ENCODE assay signal across 16 cellular contexts in the genomic region with DNA sequence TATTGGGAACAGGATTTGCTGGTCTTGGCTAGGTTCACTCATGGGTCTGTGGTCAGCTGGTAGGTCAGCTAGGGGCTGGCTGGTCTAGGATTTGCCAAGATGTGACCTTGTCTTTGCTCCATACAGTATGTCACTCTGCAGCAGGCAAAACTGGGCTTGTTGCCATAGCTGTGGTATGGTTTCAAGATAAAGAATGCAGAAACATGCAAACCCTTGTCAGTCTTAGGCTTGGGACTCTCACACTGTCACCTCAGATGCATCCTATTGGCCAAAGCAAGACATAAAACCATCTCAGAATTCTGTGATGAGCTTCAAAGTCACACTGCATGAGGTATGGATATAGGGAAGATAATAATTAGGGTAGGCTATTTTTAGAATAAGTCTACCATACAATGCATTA.
DNase-seq lines count a peak whose midpoint lies in the region; ATAC-seq and TF ChIP-seq lines count a peak whose summit lies in the region.
"Had no signal": no experiment of that assay in that cellular context is flagged by ENCODE, and none has a peak within 500 bp of the region (broad histone marks: within the 10 kb centered on the region; RNA-seq: fewer than 3 reads in every experiment).

No MANE protein-coding gene starts in this region.

- H3K36me3 Mint-ChIP-seq in CD14-positive monocyte, result no peaks in the 10 kb centered on the region

- peak; percentile 71 for ATAC-seq in SK-N-SH treated with all-trans-retinoic acid at 6 μM for 48 hours
- ATAC-seq: body of pancreas had no signal

- no peaks in the 10 kb centered on the region for H3K27me3 Mint-ChIP-seq in CD14-positive monocyte (ENCODE audit: low read depth in 3 of 3)

- no peak overlapping the region for H3K4me3 Mint-ChIP-seq in CD14-positive monocyte
- H3K4me3 Mint-ChIP-seq: T-helper 2 cell treated with Interferon-gamma antibody and Interleukin-4, amounts not matched to agents 5 μg/mL and 100 μg/mL, for 36 hours had no signal

- H3K27ac Mint-ChIP-seq in CD14-positive monocyte, result no peak overlapping the region
- H3K27ac Mint-ChIP-seq: T-helper 2 cell treated with Interferon-gamma antibody and Interleukin-4, amounts not matched to agents 5 μg/mL and 100 μg/mL, for 36 hours had no signal

- TF ChIP-seq CTCF in CD14-positive monocyte (IDR thresholded peaks at IDR 0.05), result no peak

- H3K9me3 Mint-ChIP-seq in CD14-positive monocyte, result peaks cover 0 to 2% (median 0%) of the 10 kb centered on the region in 7 donors
- H3K9me3 Mint-ChIP-seq: T-helper 2 cell treated with Interferon-gamma antibody and Interleukin-4, amounts not matched to agents 5 μg/mL and 100 μg/mL, for 36 hours had no signal

- no peak for TF ChIP-seq POLR2A in erythroblast (IDR thresholded peaks at IDR 0.05; ENCODE audit: low read length)

- H3K4me1 Mint-ChIP-seq in CD14-positive monocyte, result no peaks in the 10 kb centered on the region

- intact Hi-C loops in CD14-positive monocyte (cut with micrococcal nuclease), result no loop called here

- DNase-seq in AG08395 (ENCODE audit: low spot score), result peak; percentile 33
- DNase-seq in HCEC 1CT, result peak; percentile 8
- DNase-seq in erythroblast (lab: John Stamatoyannopoulos, UW), result peak; percentile 84 to 93
- DNase-seq in CD14-positive monocyte (ENCODE audit: low spot score), result no peak
- no peak for DNase-seq in NCI-H446 (lab: John Stamatoyannopoulos, UW)
- no peak for DNase-seq in stimulated activated CD4-positive, alpha-beta T cell treated with anti-CD3 and anti-CD28 coated beads, Interleukin-4, amount 100 ng/mL, for 4 hours
- DNase-seq in central memory CD4-positive, alpha-beta T cell, result no peak
- DNase-seq: activated CD4-positive, alpha-beta T cell treated with anti-CD3 and anti-CD28 coated beads for 4 hours; activated CD8-positive, alpha-beta memory T cell treated with anti-CD3 and anti-CD28 coated beads, Interleukin-2, amount 50 U/mL, for 4 hours; activated naive CD4-positive, alpha-beta T cell; NCI-H226; SIG-M5; sigmoid colon had no signal

TF ChIP-seq in SK-N-SH treated with all-trans-retinoic acid at 6 μM for 48 hours, 23 proteins besides CTCF, POLR2A, EP300 and RAD21:
- TF ChIP-seq GLIS3 (CRISPR knock-in tag; IDR thresholded peaks at IDR 0.05) (no peak), TOX (CRISPR knock-in tag; IDR thresholded peaks at IDR 0.05; ENCODE audit: borderline replicate concordance) (no peak), ZFP30 (CRISPR knock-in tag; IDR thresholded peaks at IDR 0.05) (no peak), RARB (CRISPR knock-in tag; IDR thresholded peaks at IDR 0.05) (no peak), TCF4 (CRISPR knock-in tag; IDR thresholded peaks at IDR 0.05; ENCODE audit: borderline replicate concordance) (no peak), PPARA (CRISPR knock-in tag; IDR thresholded peaks at IDR 0.05; ENCODE audit: borderline replicate concordance) (no peak), ZC3H10 (CRISPR knock-in tag; IDR thresholded peaks at IDR 0.05) (no peak), CREB5 (CRISPR knock-in tag; IDR thresholded peaks at IDR 0.05; ENCODE audit: low read depth) (no peak), CSDC2 (CRISPR knock-in tag; IDR thresholded peaks at IDR 0.05) (no peak), ZNF8 (CRISPR knock-in tag; IDR thresholded peaks at IDR 0.05) (no peak), SNAI2 (CRISPR knock-in tag; IDR thresholded peaks at IDR 0.05) (no peak), ZFP3 (CRISPR knock-in tag; IDR thresholded peaks at IDR 0.05) (no peak), TSHZ2 (CRISPR knock-in tag; IDR thresholded peaks at IDR 0.05) (no peak), OSR1 (CRISPR knock-in tag; IDR thresholded peaks at IDR 0.05) (no peak), ZNF565 (CRISPR knock-in tag; conservative IDR thresholded peaks at IDR 0.05; ENCODE audit: low read depth) (no peak), ZNF70 (CRISPR knock-in tag; IDR thresholded peaks at IDR 0.05) (no peak), CSRNP3 (CRISPR knock-in tag; IDR thresholded peaks at IDR 0.05) (no peak)
- TF ChIP-seq, protein P1, sequence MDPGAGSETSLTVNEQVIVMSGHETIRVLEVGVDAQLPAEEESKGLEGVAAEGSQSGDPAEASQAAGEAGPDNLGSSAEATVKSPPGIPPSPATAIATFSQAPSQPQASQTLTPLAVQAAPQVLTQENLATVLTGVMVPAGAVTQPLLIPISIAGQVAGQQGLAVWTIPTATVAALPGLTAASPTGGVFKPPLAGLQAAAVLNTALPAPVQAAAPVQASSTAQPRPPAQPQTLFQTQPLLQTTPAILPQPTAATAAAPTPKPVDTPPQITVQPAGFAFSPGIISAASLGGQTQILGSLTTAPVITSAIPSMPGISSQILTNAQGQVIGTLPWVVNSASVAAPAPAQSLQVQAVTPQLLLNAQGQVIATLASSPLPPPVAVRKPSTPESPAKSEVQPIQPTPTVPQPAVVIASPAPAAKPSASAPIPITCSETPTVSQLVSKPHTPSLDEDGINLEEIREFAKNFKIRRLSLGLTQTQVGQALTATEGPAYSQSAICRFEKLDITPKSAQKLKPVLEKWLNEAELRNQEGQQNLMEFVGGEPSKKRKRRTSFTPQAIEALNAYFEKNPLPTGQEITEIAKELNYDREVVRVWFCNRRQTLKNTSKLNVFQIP (CRISPR knock-in tag; IDR thresholded peaks at IDR 0.05; ENCODE audit: borderline replicate concordance, low read depth), result no peak

Comparison
In these comparisons a context has a peak if more than half of its experiments do, and no peak if none do; other contexts are left out.
1. DNase-seq: peak in AG08395 (single experiment), HCEC 1CT (single experiment) and erythroblast (2 of 2); none in CD14-positive monocyte (single experiment), NCI-H446 (0 of 2), stimulated activated CD4-positive, alpha-beta T cell treated with anti-CD3 and anti-CD28 coated beads, Interleukin-4, amount 100 ng/mL, for 4 hours (0 of 2) and central memory CD4-positive, alpha-beta T cell (single experiment).